15 cellular contexts compared by ENCODE assay signal in the genomic region with DNA sequence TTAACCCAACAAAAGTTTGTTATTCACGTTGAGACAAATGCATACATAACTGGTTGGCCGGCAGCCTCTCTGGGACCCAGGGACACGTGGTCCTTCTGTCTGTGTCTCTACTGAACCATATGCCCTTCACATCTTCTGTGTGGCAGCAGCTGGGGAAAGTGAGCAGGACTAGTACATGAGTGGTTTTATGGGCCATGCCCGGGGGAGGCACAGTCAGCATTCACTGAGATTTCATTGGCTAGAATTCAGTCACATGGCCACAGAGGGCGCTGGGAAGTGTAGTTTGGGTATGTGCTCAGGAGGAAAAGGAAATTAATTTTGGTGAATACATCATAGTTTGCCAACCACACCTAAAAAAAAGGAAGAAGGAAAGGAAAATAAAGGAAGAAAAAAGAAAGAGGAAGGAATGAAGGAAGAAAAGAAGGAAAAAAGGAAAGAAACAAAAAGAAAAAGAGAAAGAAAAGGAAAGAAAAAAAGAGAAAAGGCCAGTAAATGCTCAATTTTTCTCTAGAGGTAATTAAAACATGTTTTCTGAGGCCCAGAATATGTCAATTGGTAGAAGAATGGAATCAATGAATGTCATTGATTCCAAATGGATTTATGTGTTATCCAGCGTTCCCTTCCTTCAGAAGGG. TPM values are rescaled to one million over a fixed set of nuclear protein-coding genes. Genes with fewer than 3 reads are reported as not detected.
DNase-seq lines count a peak whose midpoint lies in the region; ATAC-seq lines count a peak whose summit lies in the region.
"Had no signal": no experiment of that assay in that cellular context is flagged by ENCODE, and none has a peak within 500 bp of the region (broad histone marks: within the 10 kb centered on the region; RNA-seq: fewer than 3 reads in every experiment).

No MANE protein-coding gene starts in this region.

- ATAC-seq in left colon (peak; percentile 53), HG03442 (IDR thresholded peaks at IDR 0.05; ENCODE audit: unreplicated experiment) (no peak), HG02763 (IDR thresholded peaks at IDR 0.05; ENCODE audit: unreplicated experiment) (no peak)
- ATAC-seq: activated T-helper 17 cell treated with anti-CD3 and anti-CD28 coated beads, Interleukin-2, amount 50 U/mL, for 72 hours had no signal

- 52 to 55% methylated on average over 6 of the region's 6 CpGs for WGBS in GM23248 (ENCODE audit: low coverage in 1 of 2, low lambda C conversion rate in 2 of 2, missing lambda C conversion rate in 2 of 2), 2 experiments

- H4K20me1 ChIP-seq in GM23248 (ENCODE audit: insufficient read depth), result no peaks in the 10 kb centered on the region

- H3F3A ChIP-seq in GM23248 (ENCODE audit: insufficient read depth), result peaks cover 22% of the 10 kb centered on the region

- no peak overlapping the region for H3K27ac ChIP-seq in GM23248
- H3K27ac ChIP-seq: ovary, tibial artery had no signal

- H3K4me3 ChIP-seq in GM23248, result no peak overlapping the region
- H3K4me3 ChIP-seq: ovary, tibial artery had no signal

- H2AFZ ChIP-seq in GM23248, result no peak overlapping the region

- H3K36me3 ChIP-seq in GM23248 (ENCODE audit: low read depth), result no peaks in the 10 kb centered on the region
- H3K36me3 ChIP-seq: ovary, tibial artery had no signal

- H3K9me3 ChIP-seq in GM23248 (ENCODE audit: low read depth), result no peaks in the 10 kb centered on the region
- H3K9me3 ChIP-seq: ovary, tibial artery had no signal

- in situ Hi-C loops in GM23248 (cut with MboI), result no loop called here

- H3K9ac ChIP-seq in GM23248, result no peak overlapping the region

- no peak overlapping the region for H3K4me2 ChIP-seq in GM23248 (ENCODE audit: unreplicated experiment)

- H3K79me2 ChIP-seq in GM23248 (ENCODE audit: insufficient read depth), result no peaks in the 10 kb centered on the region

- no peaks in the 10 kb centered on the region for H3K9me2 ChIP-seq in GM23248 (ENCODE audit: insufficient read depth)

- no peaks in the 10 kb centered on the region for H3K27me3 ChIP-seq in GM23248 (replicated peaks; ENCODE audit: insufficient read depth)
- H3K27me3 ChIP-seq: ovary, tibial artery had no signal

- intact Hi-C loops in left colon (cut with DNase I, micrococcal nuclease), result loop anchor here in 1 of 2 donors (10.0 kb wide), 1 partner anchor 58 kb away; no protein-coding TSS in a partner anchor

- H3K4me1 ChIP-seq in GM23248 (ENCODE audit: insufficient read depth), result peaks cover 25% of the 10 kb centered on the region
- H3K4me1 ChIP-seq: tibial artery had no signal

- DNase-seq in DMS53 (lab: John Stamatoyannopoulos, UW) (peak; percentile 5), DMS53 treated with DMSO at 0.1 percent for 48 hours (lab: John Stamatoyannopoulos, UW; ENCODE audit: unreplicated experiment) (no peak), GM23248 (peak; percentile 32), NCI-H69 (lab: John Stamatoyannopoulos, UW) (peak; percentile 61), left colon (peak in 1 of 2 donors; percentile 11), kidney tubule cell (ENCODE audit: low spot score) (no peak)
- DNase-seq: GOT3, NCI-H1436 treated with DMSO at 0.1 percent for 48 hours, ovary, tibial artery had no signal

RNA-seq across cellular contexts. Expression of gene KIRREL3, which starts 55.9 kb away (rescaled TPM):
- total RNA-seq in GM23248 (2014; rRNA removed; shearing (Covaris generic)), result 31.1 and 35.6 TPM in 2 replicates
- polyA plus RNA-seq in GM23248 (2016; fragmentation: Nextera tagmentation; extraction: Ambion mirVana), result 16.1 and 17.5 TPM in 2 replicates
- total RNA-seq in left colon, result 1 to 10 TPM; 1.2 to 1.3 TPM
- total RNA-seq: activated T-helper 17 cell treated with anti-CD3 and anti-CD28 coated beads, Interleukin-2, amount 50 U/mL, for 72 hours; OCI-LY7; T-helper 2 cell treated with Interferon-gamma antibody and Interleukin-4, amounts not matched to agents 100 ng/mL and 5 ng/mL, for 36 hours had no signal

Comparison
In these comparisons a context has a peak if more than half of its experiments do, and no peak if none do; other contexts are left out.
1. DNase-seq: peak in DMS53 (single experiment), GM23248 (single experiment) and NCI-H69 (single experiment); none in DMS53 treated with DMSO at 0.1 percent for 48 hours (single experiment) and kidney tubule cell (single experiment).
2. RNA of gene KIRREL3, which starts 55.9 kb away (total RNA-seq): 31.1 to 35.6 TPM in GM23248; 1.2 to 1.3 TPM in left colon; every median in the first group is over 10 times any median in the second.